ENCODE assay signal across 8 cellular contexts in genomic region chr12:120292661-120293531, GRCh38. TPM values are rescaled to one million over a fixed set of nuclear protein-coding genes. Genes with fewer than 3 reads are reported as not detected.
A peak's percentile ranks its signal among the peaks of the same experiment; 100 is the strongest.
DNase-seq lines count a peak whose midpoint lies in the region; ATAC-seq and TF ChIP-seq lines count a peak whose summit lies in the region.

TSS of gene RNU4-1 (minus strand) at chr12:120293237.

- peak; percentile 48 for ATAC-seq in GM19035 (IDR thresholded peaks at IDR 0.05; ENCODE audit: unreplicated experiment)
- peak; percentile 39 for ATAC-seq in HG03378 (IDR thresholded peaks at IDR 0.05; ENCODE audit: unreplicated experiment)
- peak; percentile 57 for ATAC-seq in left lobe of liver

- no peak for TF ChIP-seq CTCF in AG09309 (IDR thresholded peaks at IDR 0.05; ENCODE audit: control insufficient read depth, insufficient read depth, low read depth, low read length, missing control alignments)

- peak within 1 kb of the TSS; percentile 47 for H3K4me3 ChIP-seq in AG09309 (ENCODE audit: control insufficient read depth, low read depth, low read length)

- DNase-seq in AG09309 (ENCODE audit: low read depth): peak; percentile 73
- peak; percentile 97 to 100 for DNase-seq in NCI-H526 (lab: John Stamatoyannopoulos, UW)
- DNase-seq in activated CD4-positive, alpha-beta T cell treated with anti-CD3 and anti-CD28 coated beads for 4 hours: peak; percentile 74 to 79
- peak; percentile 75 for DNase-seq in dedifferentiated amniotic fluid mesenchymal stem cell (ENCODE audit: extremely low spot score)
- DNase-seq in left lobe of liver (ENCODE audit: low spot score): peak; percentile 81
- DNase-seq in stimulated activated CD4-positive, alpha-beta T cell treated with anti-CD3 and anti-CD28 coated beads, Interleukin-2, amount 100 ng/mL, for 24 hours: peak; percentile 72 to 80

RNA-seq across cellular contexts. Expression of gene RNU4-1, which starts in this region (rescaled TPM):
- 1,949 TPM for total RNA-seq in left lobe of liver

Comparison
In these comparisons a context has a peak if more than half of its experiments do, and no peak if none do; other contexts are left out.
1. Peak in every context shown above with its lines: DNase-seq, ATAC-seq and H3K4me3 ChIP-seq.